In the genomic region with DNA sequence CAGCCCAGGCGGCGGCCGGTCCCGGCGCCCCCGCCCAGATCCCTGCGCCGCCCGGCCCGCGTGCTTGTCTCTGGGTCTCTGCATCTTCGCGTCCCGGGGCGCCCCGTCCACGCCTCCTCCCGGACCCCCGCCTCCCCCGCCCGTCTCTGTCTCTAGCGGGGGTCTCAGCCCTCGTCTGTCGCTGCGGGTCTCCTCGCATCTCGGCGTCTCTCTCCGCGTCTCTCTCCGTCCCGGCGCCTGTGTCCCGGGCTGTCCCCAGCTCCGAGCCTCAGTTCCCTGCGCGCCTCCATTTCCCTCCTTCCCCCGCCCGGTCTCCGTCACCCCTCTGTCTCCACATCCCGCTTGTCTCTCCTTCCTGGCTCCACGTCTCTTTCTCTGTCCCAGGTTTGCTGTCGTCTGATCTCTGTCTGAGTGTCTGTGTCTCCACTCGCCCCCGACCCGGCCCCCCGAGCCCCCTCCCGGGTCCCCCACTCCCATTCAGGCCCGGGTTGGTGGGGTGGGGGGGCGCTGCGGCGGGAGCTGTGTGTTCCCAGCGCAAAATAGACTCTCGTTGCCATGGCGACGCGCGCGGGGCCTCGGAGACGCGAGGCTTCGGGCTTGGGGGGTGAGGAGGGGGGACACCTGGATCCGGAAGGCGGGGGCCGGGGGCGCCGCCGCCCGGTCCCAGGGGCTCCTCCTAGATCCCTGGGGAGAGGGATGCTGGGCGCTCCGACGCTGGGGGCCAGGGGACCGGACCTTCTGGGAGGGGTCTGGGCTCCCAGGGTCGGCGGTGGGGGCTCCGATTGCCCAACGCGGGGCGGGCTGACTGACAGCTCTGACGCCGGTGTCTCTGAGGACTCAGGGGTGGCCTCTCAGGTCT, we compare ENCODE assay signal across 9 cellular contexts. TPM values are rescaled to one million over a fixed set of nuclear protein-coding genes. Genes with fewer than 3 reads are reported as not detected.
DNase-seq lines count a peak whose midpoint lies in the region; FAIRE-seq and TF ChIP-seq lines count a peak whose summit lies in the region.
"Had no signal": no experiment of that assay in that cellular context is flagged by ENCODE, and none has a peak within 500 bp of the region (broad histone marks: within the 10 kb centered on the region; RNA-seq: fewer than 3 reads in every experiment).

No MANE protein-coding gene starts in this region.

- no peak overlapping the region for H3K4me3 ChIP-seq in parathyroid adenoma (ENCODE audit: low read depth, low read length)

- peak overlapping the region; percentile 31 for H3K4me2 ChIP-seq in parathyroid adenoma (ENCODE audit: low read length)

- no peaks in the 10 kb centered on the region for H3K9me3 ChIP-seq in parathyroid adenoma (ENCODE audit: control insufficient read depth, low read length)

- peaks cover 3% of the 10 kb centered on the region for H3K27me3 ChIP-seq in parathyroid adenoma (ENCODE audit: control insufficient read depth, insufficient read depth, low read length)

- H3K79me2 ChIP-seq in parathyroid adenoma = no peaks in the 10 kb centered on the region

- TF ChIP-seq POLR2A in H54 (IDR thresholded peaks at IDR 0.05; ENCODE audit: low read depth, low read length) = no peak

- no peak overlapping the region for H3K9ac ChIP-seq in parathyroid adenoma

- DNase-seq in G401 (ENCODE audit: low spot score) = peak; percentile 67
- peak; percentile 78 for DNase-seq in NCI-H69 (lab: John Stamatoyannopoulos, UW)
- peak; percentile 75 for DNase-seq in ecto neural progenitor cell (ENCODE audit: low spot score)
- no peak for DNase-seq in NCI-H446 treated with DMSO at 0.1 percent for 48 hours (lab: John Stamatoyannopoulos, UW)
- no peak for DNase-seq in H54 (ENCODE audit: insufficient read length, low spot score)
- no peak for DNase-seq in HCEC 1CT
- DNase-seq: activated naive CD8-positive, alpha-beta T cell treated with anti-CD3 and anti-CD28 coated beads, Interleukin-2, amount 10 ng/mL, durations not matched to agents 7 days and 5 days had no signal

- TF ChIP-seq CTCF in parathyroid adenoma (IDR thresholded peaks at IDR 0.05) = no peak

- no peaks in the 10 kb centered on the region for H3K36me3 ChIP-seq in parathyroid adenoma (ENCODE audit: control insufficient read depth, insufficient read depth, low read length)

- in situ Hi-C loops in G401 (cut with HindIII; ENCODE audit: low sequenced_read_pairs) = no loop called here

- no peak overlapping the region for H2AFZ ChIP-seq in parathyroid adenoma

- H3K27ac ChIP-seq in parathyroid adenoma = no peak overlapping the region

- H3K4me1 ChIP-seq in parathyroid adenoma = peaks cover 8% of the 10 kb centered on the region

- no peak for FAIRE-seq in H54 (lab: Jason Lieb, UNC)

RNA-seq across cellular contexts. Expression of a gene that starts 8.7 kb away (rescaled TPM):
- not detected in 2 replicates for total RNA-seq in G401 (2014; rRNA removed; shearing (Covaris generic))
- total RNA-seq: activated naive CD8-positive, alpha-beta T cell treated with anti-CD3 and anti-CD28 coated beads, Interleukin-2, amount 10 ng/mL, durations not matched to agents 7 days and 5 days; lung microvascular endothelial cell had no signal

RNA-seq across cellular contexts. Expression of a gene that starts 9.7 kb away (rescaled TPM):
- total RNA-seq in G401 (2014; rRNA removed; shearing (Covaris generic)) = 186 and 197 TPM in 2 replicates

RNA-seq across cellular contexts. Expression of a gene that starts 12.8 kb away (rescaled TPM):
- total RNA-seq in G401 (2014; rRNA removed; shearing (Covaris generic)) = not detected in 2 replicates
- total RNA-seq: activated naive CD8-positive, alpha-beta T cell treated with anti-CD3 and anti-CD28 coated beads, Interleukin-2, amount 10 ng/mL, durations not matched to agents 7 days and 5 days; lung microvascular endothelial cell had no signal

RNA-seq across cellular contexts. Expression of a gene that starts 24.7 kb away (rescaled TPM):
- 13.3 and 27.6 TPM in 2 replicates for total RNA-seq in G401 (2014; rRNA removed; shearing (Covaris generic))

RNA-seq across cellular contexts. Expression of a gene that starts 33.2 kb away (rescaled TPM):
- total RNA-seq in G401 (2014; rRNA removed; shearing (Covaris generic)) = 143 and 157 TPM in 2 replicates

Comparison
In these comparisons a context has a peak if more than half of its experiments do, and no peak if none do; other contexts are left out.
1. DNase-seq: peak in G401 (single experiment), NCI-H69 (single experiment) and ecto neural progenitor cell (single experiment); none in NCI-H446 treated with DMSO at 0.1 percent for 48 hours (single experiment), H54 (single experiment) and HCEC 1CT (single experiment).